In genomic region chr11:34667810-34668582, GRCh38 we compare ENCODE assay signal across 1 cellular context.
TF ChIP-seq lines count a peak whose summit lies in the region.

No MANE protein-coding gene starts in this region.

TF ChIP-seq in HepG2, 621 proteins besides CTCF, POLR2A, EP300 and RAD21 (continued from another document and continues in another):
- TF ChIP-seq, protein P1, sequence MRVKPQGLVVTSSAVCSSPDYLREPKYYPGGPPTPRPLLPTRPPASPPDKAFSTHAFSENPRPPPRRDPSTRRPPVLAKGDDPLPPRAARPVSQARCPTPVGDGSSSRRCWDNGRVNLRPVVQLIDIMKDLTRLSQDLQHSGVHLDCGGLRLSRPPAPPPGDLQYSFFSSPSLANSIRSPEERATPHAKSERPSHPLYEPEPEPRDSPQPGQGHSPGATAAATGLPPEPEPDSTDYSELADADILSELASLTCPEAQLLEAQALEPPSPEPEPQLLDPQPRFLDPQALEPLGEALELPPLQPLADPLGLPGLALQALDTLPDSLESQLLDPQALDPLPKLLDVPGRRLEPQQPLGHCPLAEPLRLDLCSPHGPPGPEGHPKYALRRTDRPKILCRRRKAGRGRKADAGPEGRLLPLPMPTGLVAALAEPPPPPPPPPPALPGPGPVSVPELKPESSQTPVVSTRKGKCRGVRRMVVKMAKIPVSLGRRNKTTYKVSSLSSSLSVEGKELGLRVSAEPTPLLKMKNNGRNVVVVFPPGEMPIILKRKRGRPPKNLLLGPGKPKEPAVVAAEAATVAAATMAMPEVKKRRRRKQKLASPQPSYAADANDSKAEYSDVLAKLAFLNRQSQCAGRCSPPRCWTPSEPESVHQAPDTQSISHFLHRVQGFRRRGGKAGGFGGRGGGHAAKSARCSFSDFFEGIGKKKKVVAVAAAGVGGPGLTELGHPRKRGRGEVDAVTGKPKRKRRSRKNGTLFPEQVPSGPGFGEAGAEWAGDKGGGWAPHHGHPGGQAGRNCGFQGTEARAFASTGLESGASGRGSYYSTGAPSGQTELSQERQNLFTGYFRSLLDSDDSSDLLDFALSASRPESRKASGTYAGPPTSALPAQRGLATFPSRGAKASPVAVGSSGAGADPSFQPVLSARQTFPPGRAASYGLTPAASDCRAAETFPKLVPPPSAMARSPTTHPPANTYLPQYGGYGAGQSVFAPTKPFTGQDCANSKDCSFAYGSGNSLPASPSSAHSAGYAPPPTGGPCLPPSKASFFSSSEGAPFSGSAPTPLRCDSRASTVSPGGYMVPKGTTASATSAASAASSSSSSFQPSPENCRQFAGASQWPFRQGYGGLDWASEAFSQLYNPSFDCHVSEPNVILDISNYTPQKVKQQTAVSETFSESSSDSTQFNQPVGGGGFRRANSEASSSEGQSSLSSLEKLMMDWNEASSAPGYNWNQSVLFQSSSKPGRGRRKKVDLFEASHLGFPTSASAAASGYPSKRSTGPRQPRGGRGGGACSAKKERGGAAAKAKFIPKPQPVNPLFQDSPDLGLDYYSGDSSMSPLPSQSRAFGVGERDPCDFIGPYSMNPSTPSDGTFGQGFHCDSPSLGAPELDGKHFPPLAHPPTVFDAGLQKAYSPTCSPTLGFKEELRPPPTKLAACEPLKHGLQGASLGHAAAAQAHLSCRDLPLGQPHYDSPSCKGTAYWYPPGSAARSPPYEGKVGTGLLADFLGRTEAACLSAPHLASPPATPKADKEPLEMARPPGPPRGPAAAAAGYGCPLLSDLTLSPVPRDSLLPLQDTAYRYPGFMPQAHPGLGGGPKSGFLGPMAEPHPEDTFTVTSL (CRISPR knock-in tag; IDR thresholded peaks at IDR 0.05; ENCODE audit: borderline replicate concordance), result peak; percentile 95
- TF ChIP-seq RARG (CRISPR knock-in tag; IDR thresholded peaks at IDR 0.05; ENCODE audit: low read depth) (no peak), KLF13 (CRISPR knock-in tag; IDR thresholded peaks at IDR 0.05) (no peak), KDM3A (CRISPR knock-in tag; IDR thresholded peaks at IDR 0.05; ENCODE audit: low read depth) (0 out of 2 replicates have a peak, but pooled peaks have one; percentile 31), HMG20A (CRISPR knock-in tag; IDR thresholded peaks at IDR 0.05; ENCODE audit: borderline replicate concordance) (peak; percentile 94; the same call in 1 of the 2 replicates), NFRKB (IDR thresholded peaks at IDR 0.05) (no peak), DMTF1 (CRISPR knock-in tag; IDR thresholded peaks at IDR 0.05) (no peak), ZNF276 (CRISPR knock-in tag; IDR thresholded peaks at IDR 0.05; ENCODE audit: low read depth) (no peak), ZNF281 (CRISPR knock-in tag; IDR thresholded peaks at IDR 0.05; ENCODE audit: borderline replicate concordance) (peak; percentile 35; the same call in 1 of the 2 replicates), EHMT2 (IDR thresholded peaks at IDR 0.05; ENCODE audit: borderline replicate concordance, low read depth, low read length) (peak; percentile 69; the same call in 1 of the 2 replicates), TOE1 (CRISPR knock-in tag; IDR thresholded peaks at IDR 0.05) (no peak), TFE3 (CRISPR knock-in tag; IDR thresholded peaks at IDR 0.05) (peak; percentile 50; the same call in 1 of the 2 replicates), ESRRA (CRISPR knock-in tag; IDR thresholded peaks at IDR 0.05; ENCODE audit: low read depth) (0 out of 2 replicates have a peak, but pooled peaks have one; percentile 51), ZNF335 (CRISPR knock-in tag; IDR thresholded peaks at IDR 0.05) (peak; percentile 45; the same call in 1 of the 2 replicates), HNRNPUL1 (IDR thresholded peaks at IDR 0.05; ENCODE audit: low read depth, low read length) (no peak), GATAD2A (CRISPR knock-in tag; IDR thresholded peaks at IDR 0.05) (peak; percentile 93), MEIS1 (CRISPR knock-in tag; IDR thresholded peaks at IDR 0.05; ENCODE audit: borderline replicate concordance) (peak; percentile 94), ZNF337 (CRISPR knock-in tag; IDR thresholded peaks at IDR 0.05; ENCODE audit: borderline replicate concordance, low read depth) (no peak), KLF6 (CRISPR knock-in tag; IDR thresholded peaks at IDR 0.05) (no peak), CBFB (CRISPR knock-in tag; IDR thresholded peaks at IDR 0.05) (peak; percentile 65; the same call in 1 of the 2 replicates)
- TF ChIP-seq, protein P2, sequence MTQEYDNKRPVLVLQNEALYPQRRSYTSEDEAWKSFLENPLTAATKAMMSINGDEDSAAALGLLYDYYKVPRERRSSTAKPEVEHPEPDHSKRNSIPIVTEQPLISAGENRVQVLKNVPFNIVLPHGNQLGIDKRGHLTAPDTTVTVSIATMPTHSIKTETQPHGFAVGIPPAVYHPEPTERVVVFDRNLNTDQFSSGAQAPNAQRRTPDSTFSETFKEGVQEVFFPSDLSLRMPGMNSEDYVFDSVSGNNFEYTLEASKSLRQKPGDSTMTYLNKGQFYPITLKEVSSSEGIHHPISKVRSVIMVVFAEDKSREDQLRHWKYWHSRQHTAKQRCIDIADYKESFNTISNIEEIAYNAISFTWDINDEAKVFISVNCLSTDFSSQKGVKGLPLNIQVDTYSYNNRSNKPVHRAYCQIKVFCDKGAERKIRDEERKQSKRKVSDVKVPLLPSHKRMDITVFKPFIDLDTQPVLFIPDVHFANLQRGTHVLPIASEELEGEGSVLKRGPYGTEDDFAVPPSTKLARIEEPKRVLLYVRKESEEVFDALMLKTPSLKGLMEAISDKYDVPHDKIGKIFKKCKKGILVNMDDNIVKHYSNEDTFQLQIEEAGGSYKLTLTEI (CRISPR knock-in tag; conservative IDR thresholded peaks at IDR 0.05), result no peak
- TF ChIP-seq, protein P3, sequence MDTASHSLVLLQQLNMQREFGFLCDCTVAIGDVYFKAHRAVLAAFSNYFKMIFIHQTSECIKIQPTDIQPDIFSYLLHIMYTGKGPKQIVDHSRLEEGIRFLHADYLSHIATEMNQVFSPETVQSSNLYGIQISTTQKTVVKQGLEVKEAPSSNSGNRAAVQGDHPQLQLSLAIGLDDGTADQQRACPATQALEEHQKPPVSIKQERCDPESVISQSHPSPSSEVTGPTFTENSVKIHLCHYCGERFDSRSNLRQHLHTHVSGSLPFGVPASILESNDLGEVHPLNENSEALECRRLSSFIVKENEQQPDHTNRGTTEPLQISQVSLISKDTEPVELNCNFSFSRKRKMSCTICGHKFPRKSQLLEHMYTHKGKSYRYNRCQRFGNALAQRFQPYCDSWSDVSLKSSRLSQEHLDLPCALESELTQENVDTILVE (CRISPR knock-in tag; IDR thresholded peaks at IDR 0.05), result 0 out of 2 replicates have a peak, but pooled peaks have one; percentile 45
- TF ChIP-seq, protein P4, sequence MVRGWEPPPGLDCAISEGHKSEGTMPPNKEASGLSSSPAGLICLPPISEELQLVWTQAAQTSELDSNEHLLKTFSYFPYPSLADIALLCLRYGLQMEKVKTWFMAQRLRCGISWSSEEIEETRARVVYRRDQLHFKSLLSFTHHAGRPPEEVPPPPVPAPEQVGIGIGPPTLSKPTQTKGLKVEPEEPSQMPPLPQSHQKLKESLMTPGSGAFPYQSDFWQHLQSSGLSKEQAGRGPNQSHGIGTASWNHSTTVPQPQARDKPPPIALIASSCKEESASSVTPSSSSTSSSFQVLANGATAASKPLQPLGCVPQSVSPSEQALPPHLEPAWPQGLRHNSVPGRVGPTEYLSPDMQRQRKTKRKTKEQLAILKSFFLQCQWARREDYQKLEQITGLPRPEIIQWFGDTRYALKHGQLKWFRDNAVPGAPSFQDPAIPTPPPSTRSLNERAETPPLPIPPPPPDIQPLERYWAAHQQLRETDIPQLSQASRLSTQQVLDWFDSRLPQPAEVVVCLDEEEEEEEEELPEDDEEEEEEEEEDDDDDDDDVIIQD (CRISPR knock-in tag; IDR thresholded peaks at IDR 0.05; ENCODE audit: low read depth), result peak; percentile 90
- TF ChIP-seq, protein P5, sequence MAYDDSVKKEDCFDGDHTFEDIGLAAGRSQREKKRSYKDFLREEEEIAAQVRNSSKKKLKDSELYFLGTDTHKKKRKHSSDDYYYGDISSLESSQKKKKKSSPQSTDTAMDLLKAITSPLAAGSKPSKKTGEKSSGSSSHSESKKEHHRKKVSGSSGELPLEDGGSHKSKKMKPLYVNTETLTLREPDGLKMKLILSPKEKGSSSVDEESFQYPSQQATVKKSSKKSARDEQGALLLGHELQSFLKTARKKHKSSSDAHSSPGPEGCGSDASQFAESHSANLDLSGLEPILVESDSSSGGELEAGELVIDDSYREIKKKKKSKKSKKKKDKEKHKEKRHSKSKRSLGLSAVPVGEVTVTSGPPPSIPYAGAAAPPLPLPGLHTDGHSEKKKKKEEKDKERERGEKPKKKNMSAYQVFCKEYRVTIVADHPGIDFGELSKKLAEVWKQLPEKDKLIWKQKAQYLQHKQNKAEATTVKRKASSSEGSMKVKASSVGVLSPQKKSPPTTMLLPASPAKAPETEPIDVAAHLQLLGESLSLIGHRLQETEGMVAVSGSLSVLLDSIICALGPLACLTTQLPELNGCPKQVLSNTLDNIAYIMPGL (CRISPR knock-in tag; IDR thresholded peaks at IDR 0.05; ENCODE audit: borderline replicate concordance in 1 of 2, low read depth in 1 of 2), result peak in 1 of 2 experiments; percentile 39; a peak in 1 of 4 replicates
- TF ChIP-seq, protein P6, sequence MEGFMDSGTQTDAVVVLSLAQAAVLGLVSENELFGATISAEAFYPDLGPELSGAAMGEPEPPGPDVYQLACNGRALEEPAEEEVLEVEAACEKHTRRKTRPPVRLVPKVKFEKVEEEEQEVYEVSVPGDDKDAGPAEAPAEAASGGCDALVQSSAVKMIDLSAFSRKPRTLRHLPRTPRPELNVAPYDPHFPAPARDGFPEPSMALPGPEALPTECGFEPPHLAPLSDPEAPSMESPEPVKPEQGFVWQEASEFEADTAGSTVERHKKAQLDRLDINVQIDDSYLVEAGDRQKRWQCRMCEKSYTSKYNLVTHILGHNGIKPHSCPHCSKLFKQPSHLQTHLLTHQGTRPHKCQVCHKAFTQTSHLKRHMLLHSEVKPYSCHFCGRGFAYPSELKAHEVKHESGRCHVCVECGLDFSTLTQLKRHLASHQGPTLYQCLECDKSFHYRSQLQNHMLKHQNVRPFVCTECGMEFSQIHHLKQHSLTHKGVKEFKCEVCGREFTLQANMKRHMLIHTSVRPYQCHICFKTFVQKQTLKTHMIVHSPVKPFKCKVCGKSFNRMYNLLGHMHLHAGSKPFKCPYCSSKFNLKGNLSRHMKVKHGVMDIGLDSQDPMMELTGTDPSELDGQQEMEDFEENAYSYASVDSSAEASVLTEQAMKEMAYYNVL (CRISPR knock-in tag; IDR thresholded peaks at IDR 0.05; ENCODE audit: borderline replicate concordance), result peak; percentile 93; the same call in 1 of the 2 replicates
